In the genomic region with DNA sequence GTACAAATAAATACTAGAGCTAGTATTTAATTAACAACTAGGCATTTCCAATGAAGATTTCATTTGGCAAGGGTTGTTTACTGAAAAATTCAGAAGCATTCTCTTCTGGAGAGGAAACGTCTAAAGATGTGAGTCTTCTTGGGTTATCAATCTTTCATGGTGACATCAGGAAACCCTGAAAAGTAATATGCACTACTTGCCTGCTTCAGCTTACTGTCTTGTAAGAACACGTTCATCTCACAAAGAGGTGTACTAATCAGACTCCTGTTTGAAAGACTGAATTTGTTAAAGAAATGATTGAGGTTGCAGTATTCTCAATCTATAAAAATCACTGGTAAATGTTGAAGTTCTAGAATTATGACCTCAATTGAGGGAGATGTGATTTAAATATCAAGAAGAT, we compare ENCODE assay signal across 27 cellular contexts. TPM values are rescaled to one million over a fixed set of nuclear protein-coding genes. Genes with fewer than 3 reads are reported as not detected.
DNase-seq lines count a peak whose midpoint lies in the region; ATAC-seq and TF ChIP-seq lines count a peak whose summit lies in the region.
"Had no signal": no experiment of that assay in that cellular context is flagged by ENCODE, and none has a peak within 500 bp of the region (broad histone marks: within the 10 kb centered on the region; RNA-seq: fewer than 3 reads in every experiment).

No MANE protein-coding gene starts in this region.

- peak; percentile 24 for DNase-seq in A673 (ENCODE audit: low spot score)
- no peak for DNase-seq in endothelial cell (ENCODE audit: low spot score)
- no peak for DNase-seq in naive B cell
- DNase-seq in NCI-H1436 (lab: John Stamatoyannopoulos, UW) = no peak
- DNase-seq in NCI-H1694 treated with DMSO at 0.1 percent for 48 hours (lab: John Stamatoyannopoulos, UW) = no peak
- DNase-seq in activated CD4-positive, alpha-beta T cell treated with anti-CD3 and anti-CD28 coated beads, Interleukin-2, amount 50 U/mL, for 1 hour = no peak
- DNase-seq in SKM-1 treated with dmso at 0.1 percent for 144 hours (lab: John Stamatoyannopoulos, UW; ENCODE audit: unreplicated experiment) = no peak
- DNase-seq: 8988T; CD4-positive, CD25-positive, alpha-beta regulatory T cell; DMS53; NCI-H1092 treated with DMSO at 0.1 percent for 48 hours; NCI-H1436 treated with DMSO at 0.1 percent for 48 hours; NCI-H2029; NCI-H446; NCI-H524 treated with DMSO at 0.1 percent for 48 hours; NCI-H82; NK-92 treated with Interleukin-12 subunit alpha and Interleukin-12 subunit beta, amount 100 ng/mL, for 24 hours; Right ventricle myocardium superior; RPMI8226 had no signal

- no peak for ATAC-seq in naive B cell (ENCODE audit: low read depth in 2 of 2)
- ATAC-seq: HCT116 had no signal

- BruUV-seq in A673 (replicated peaks; lab: Mats Ljungman, UMichigan) = no TSS peak

- H3K4me1 ChIP-seq in A673 (ENCODE audit: insufficient read depth, low read length, poor library complexity, severe bottlenecking) (peaks cover 39% of the 10 kb centered on the region), OCI-LY1 (ENCODE audit: insufficient read depth, low read length, severe bottlenecking) (peaks cover 100% of the 10 kb centered on the region)

- no peaks in the 10 kb centered on the region for H3K9me3 Mint-ChIP-seq in endothelial cell (ENCODE audit: unreplicated experiment)
- no peaks in the 10 kb centered on the region for H3K9me3 Mint-ChIP-seq in naive B cell
- H3K9me3 Mint-ChIP-seq: CD4-positive, CD25-positive, alpha-beta regulatory T cell; IgD-negative memory B cell had no signal

- peaks cover 21% of the 10 kb centered on the region for H3K36me3 Mint-ChIP-seq in endothelial cell (ENCODE audit: low read depth, unreplicated experiment)
- H3K36me3 Mint-ChIP-seq in naive B cell = peaks cover 8 to 15% of the 10 kb centered on the region in 2 donors
- H3K36me3 Mint-ChIP-seq: CD4-positive, CD25-positive, alpha-beta regulatory T cell had no signal

- no peaks in the 10 kb centered on the region for H3K9me2 ChIP-seq in OCI-LY1 (ENCODE audit: low read depth, low read length)

- H4K20me1 ChIP-seq in OCI-LY1 (ENCODE audit: insufficient read depth, low read length) = no peaks in the 10 kb centered on the region
- H4K20me1 ChIP-seq: BLaER1 had no signal

- H3F3A ChIP-seq in OCI-LY1 (ENCODE audit: insufficient read depth, low read length) = no peaks in the 10 kb centered on the region

- H3K4me3 ChIP-seq in A673 (ENCODE audit: low read depth, low read length, poor library complexity, severe bottlenecking) (peak overlapping the region; percentile 16), OCI-LY1 (ENCODE audit: low read depth, low read length, poor library complexity, severe bottlenecking) (peak overlapping the region; percentile 71)
- H3K4me3 ChIP-seq: BLaER1, GM12878, SJSA1 had no signal

- H2AFZ ChIP-seq in OCI-LY1 (ENCODE audit: low read length) = no peak overlapping the region

- peak overlapping the region; percentile 89 for H3K4me2 ChIP-seq in OCI-LY1 (ENCODE audit: low read length)
- H3K4me2 ChIP-seq: BLaER1 had no signal

- H3K36me3 ChIP-seq in A673 (ENCODE audit: insufficient read depth, low read length, poor library complexity, severe bottlenecking) (no peaks in the 10 kb centered on the region), OCI-LY1 (ENCODE audit: insufficient read depth, low read length) (peaks cover 15% of the 10 kb centered on the region; the same call in 1 of the 2 replicates)
- H3K36me3 ChIP-seq: BLaER1, SJSA1 had no signal

- peaks cover 91% of the 10 kb centered on the region for H3K79me2 ChIP-seq in OCI-LY1 (ENCODE audit: insufficient read depth, low read length)

- H3K27me3 Mint-ChIP-seq in endothelial cell (ENCODE audit: unreplicated experiment) = peaks cover 4% of the 10 kb centered on the region
- no peaks in the 10 kb centered on the region for H3K27me3 Mint-ChIP-seq in naive B cell
- H3K27me3 Mint-ChIP-seq: CD4-positive, CD25-positive, alpha-beta regulatory T cell; IgD-negative memory B cell had no signal

- H3K27ac Mint-ChIP-seq in endothelial cell (ENCODE audit: unreplicated experiment) (peak overlapping the region; percentile 94), naive B cell (peak overlapping the region; percentile 74 to 99 (median 91))
- H3K27ac Mint-ChIP-seq: CD4-positive, CD25-positive, alpha-beta regulatory T cell had no signal

- no peak for TF ChIP-seq CTCF in A673 (conservative IDR thresholded peaks at IDR 0.05; ENCODE audit: low read depth, low read length)
- no peak for TF ChIP-seq CTCF in OCI-LY1 (IDR thresholded peaks at IDR 0.05; ENCODE audit: low read length)
- TF ChIP-seq CTCF in endothelial cell (IDR thresholded peaks at IDR 0.05; ENCODE audit: unreplicated experiment) = no peak

- POLR2A ChIA-PET in A673 (lab: Charles Lee; ENCODE audit: low non-redundant PET) = no interaction called here

- intact Hi-C loops in A673 (cut with micrococcal nuclease; ENCODE audit: unreplicated experiment) = no loop called here

- H3K4me3 Mint-ChIP-seq in endothelial cell (ENCODE audit: unreplicated experiment) (no peak overlapping the region), naive B cell (peak overlapping the region in 5 of 8 donors; percentile 23 to 80 (median 67))
- H3K4me3 Mint-ChIP-seq: CD4-positive, CD25-positive, alpha-beta regulatory T cell had no signal

- H3K9me3 ChIP-seq in A673 (ENCODE audit: low read depth, low read length, poor library complexity, severe bottlenecking) (no peaks in the 10 kb centered on the region), OCI-LY1 (ENCODE audit: low read length) (no peaks in the 10 kb centered on the region)
- H3K9me3 ChIP-seq: BLaER1, SJSA1 had no signal

- H3K27me3 ChIP-seq in A673 (replicated peaks; ENCODE audit: insufficient read depth, low read depth, low read length, poor library complexity) (no peaks in the 10 kb centered on the region), OCI-LY1 (ENCODE audit: insufficient read depth, low read length) (no peaks in the 10 kb centered on the region)
- H3K27me3 ChIP-seq: BLaER1, SJSA1 had no signal

- CTCF ChIA-PET in A673 (lab: Charles Lee) = no interaction called here

- peak overlapping the region; percentile 91 for H3K9ac ChIP-seq in OCI-LY1 (ENCODE audit: low read length)
- H3K9ac ChIP-seq: BLaER1 had no signal

- H3K27ac ChIP-seq in A673 (ENCODE audit: low read depth, low read length, poor library complexity, severe bottlenecking) (peak overlapping the region; percentile 72), OCI-LY1 (ENCODE audit: low read depth, low read length, poor library complexity, severe bottlenecking) (peak overlapping the region; percentile 99)
- H3K27ac ChIP-seq: BLaER1, HL-60, SJSA1 had no signal

- H3K4me1 Mint-ChIP-seq in endothelial cell (ENCODE audit: unreplicated experiment) (peaks cover 87% of the 10 kb centered on the region), naive B cell (peaks cover 70 to 97% (median 92%) of the 10 kb centered on the region in 3 donors)

RNA-seq across cellular contexts. Expression of a gene that starts 16.9 kb away (rescaled TPM):
- total RNA-seq in A673 (2021) (4.1 and 4.5 TPM in 2 replicates), endothelial cell (ENCODE audit: unreplicated experiment) (135 TPM)
- 10 to 100 TPM; 38.3 to 82.2 (median 50.0) TPM for polyA plus RNA-seq in naive B cell (ENCODE audit: low read depth in 6 of 6)
- total RNA-seq: M059J had no signal

Comparison
In these comparisons a context has a peak if more than half of its experiments do, and no peak if none do; other contexts are left out.
1. RNA of a gene that starts 16.9 kb away (total RNA-seq): 135 TPM in endothelial cell (single experiment); 4.1 to 4.5 TPM in A673; every median in the first group is over 10 times any median in the second.